In the genomic region with DNA sequence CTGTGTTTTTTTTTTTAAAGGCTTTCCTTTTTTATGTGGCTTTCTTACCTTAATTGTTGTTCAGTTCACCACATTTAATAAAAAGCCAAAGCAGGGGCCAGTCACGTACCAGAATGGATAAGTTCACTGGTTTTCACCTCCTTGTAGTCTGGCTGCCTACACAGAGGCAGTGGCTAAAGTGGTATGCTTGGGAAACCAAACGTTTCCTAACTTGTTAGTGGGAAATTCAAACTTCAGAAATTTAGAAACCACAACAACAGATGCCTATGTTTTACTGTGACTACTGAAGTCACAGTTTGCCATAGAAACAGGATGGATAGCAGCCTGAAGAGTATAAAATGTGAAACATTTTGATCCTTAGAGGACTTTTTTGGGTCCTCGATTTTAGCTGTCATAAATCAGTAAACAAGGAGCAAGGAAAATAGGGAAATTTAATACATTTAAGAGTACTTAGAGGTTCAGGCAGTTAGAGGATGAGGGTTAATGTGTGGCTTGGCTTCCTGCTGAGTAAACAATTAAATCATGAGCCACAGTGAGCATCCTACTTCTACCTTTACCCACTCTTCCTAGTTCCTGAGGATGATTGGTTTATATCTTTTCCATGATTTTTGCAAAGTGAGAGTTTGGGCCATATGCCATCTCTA, we compare ENCODE assay signal across 11 cellular contexts. TPM values are rescaled to one million over a fixed set of nuclear protein-coding genes. Genes with fewer than 3 reads are reported as not detected.
DNase-seq lines count a peak whose midpoint lies in the region; ATAC-seq and TF ChIP-seq lines count a peak whose summit lies in the region.
"Had no signal": no experiment of that assay in that cellular context is flagged by ENCODE, and none has a peak within 500 bp of the region (broad histone marks: within the 10 kb centered on the region; RNA-seq: fewer than 3 reads in every experiment).

No MANE protein-coding gene starts in this region.

- H3K4me3 Mint-ChIP-seq in activated CD4-positive, alpha-beta memory T cell treated with anti-CD3 and anti-CD28 coated beads, Interleukin-2, amount 10 ng/mL, durations not matched to agents 7 days and 5 days = no peak overlapping the region
- H3K4me3 Mint-ChIP-seq in activated CD4-positive, alpha-beta memory T cell treated with anti-CD3 and anti-CD28 coated beads for 36 hours = no peak overlapping the region
- H3K4me3 Mint-ChIP-seq: CD4-positive, CD25-positive, alpha-beta regulatory T cell had no signal

- no peaks in the 10 kb centered on the region for H3K27me3 Mint-ChIP-seq in activated CD4-positive, alpha-beta memory T cell treated with anti-CD3 and anti-CD28 coated beads, Interleukin-2, amount 10 ng/mL, durations not matched to agents 7 days and 5 days
- H3K27me3 Mint-ChIP-seq in activated CD4-positive, alpha-beta memory T cell treated with anti-CD3 and anti-CD28 coated beads for 36 hours = no peaks in the 10 kb centered on the region
- H3K27me3 Mint-ChIP-seq: CD4-positive, CD25-positive, alpha-beta regulatory T cell had no signal

- H3K4me1 Mint-ChIP-seq in activated CD4-positive, alpha-beta memory T cell treated with anti-CD3 and anti-CD28 coated beads, Interleukin-2, amount 10 ng/mL, durations not matched to agents 7 days and 5 days = peaks cover 58% of the 10 kb centered on the region
- H3K4me1 Mint-ChIP-seq in activated CD4-positive, alpha-beta memory T cell treated with anti-CD3 and anti-CD28 coated beads for 36 hours (ENCODE audit: low read depth) = peaks cover 34% of the 10 kb centered on the region

- intact Hi-C loops in activated CD4-positive, alpha-beta memory T cell treated with anti-CD3 and anti-CD28 coated beads for 36 hours (cut with micrococcal nuclease) = no loop called here
- intact Hi-C loops in tibial artery (cut with DNase I; ENCODE audit: low total_unique reads) = no loop called here

- H3K9me3 Mint-ChIP-seq in activated CD4-positive, alpha-beta memory T cell treated with anti-CD3 and anti-CD28 coated beads, Interleukin-2, amount 10 ng/mL, durations not matched to agents 7 days and 5 days = no peaks in the 10 kb centered on the region
- no peaks in the 10 kb centered on the region for H3K9me3 Mint-ChIP-seq in activated CD4-positive, alpha-beta memory T cell treated with anti-CD3 and anti-CD28 coated beads for 36 hours

- H3K4me1 ChIP-seq in tibial artery = peaks cover 0 to 100% (median 59%) of the 10 kb centered on the region in 4 donors

- no peak overlapping the region for H3K4me3 ChIP-seq in fibroblast of pulmonary artery (replicated peaks; ENCODE audit: low read depth, low read length)
- H3K4me3 ChIP-seq in tibial artery = peak overlapping the region in 1 of 2 donors; percentile 1
- H3K4me3 ChIP-seq: PC-9 had no signal

- peaks cover 11% of the 10 kb centered on the region for H3K36me3 Mint-ChIP-seq in activated CD4-positive, alpha-beta memory T cell treated with anti-CD3 and anti-CD28 coated beads, Interleukin-2, amount 10 ng/mL, durations not matched to agents 7 days and 5 days (ENCODE audit: low read depth)
- peaks cover 7% of the 10 kb centered on the region for H3K36me3 Mint-ChIP-seq in activated CD4-positive, alpha-beta memory T cell treated with anti-CD3 and anti-CD28 coated beads for 36 hours

- ATAC-seq in GM21390 (IDR thresholded peaks at IDR 0.05; ENCODE audit: unreplicated experiment) (no peak), HG03565 (IDR thresholded peaks at IDR 0.05; ENCODE audit: unreplicated experiment) (no peak)

- DNase-seq in activated CD4-positive, alpha-beta memory T cell treated with anti-CD3 and anti-CD28 coated beads, Interleukin-2, amount 10 ng/mL, durations not matched to agents 7 days and 5 days = no peak
- DNase-seq in activated CD4-positive, alpha-beta memory T cell treated with anti-CD3 and anti-CD28 coated beads for 36 hours = no peak
- DNase-seq in NCI-H2196 treated with DMSO at 0.1 percent for 48 hours (lab: John Stamatoyannopoulos, UW; ENCODE audit: unreplicated experiment) (peak; percentile 73), fibroblast of pulmonary artery (ENCODE audit: low read depth) (peak; percentile 71), tibial artery (no peak)
- no peak for DNase-seq in activated effector memory CD4-positive, alpha-beta T cell treated with Interleukin-2 at 50 U/mL for 16 hours
- DNase-seq: anterior cingulate cortex, PC-9 had no signal

- POLR2A ChIA-PET in activated CD4-positive, alpha-beta memory T cell treated with anti-CD3 and anti-CD28 coated beads, Interleukin-2, amount 10 ng/mL, durations not matched to agents 7 days and 5 days (lab: Charles Lee) = interaction anchor here (0.9 to 1.6 kb wide), 3 partner anchors 28 to 48 kb away, joined by 3 to 5 read pairs (median 3); partner anchors contain the start of gene CMSS1
- POLR2A ChIA-PET in activated CD4-positive, alpha-beta memory T cell treated with anti-CD3 and anti-CD28 coated beads for 36 hours (lab: Charles Lee) = no interaction called here

- H3K9me3 ChIP-seq in tibial artery = no peaks in the 10 kb centered on the region

- peak overlapping the region; percentile 67 for H3K27ac Mint-ChIP-seq in activated CD4-positive, alpha-beta memory T cell treated with anti-CD3 and anti-CD28 coated beads, Interleukin-2, amount 10 ng/mL, durations not matched to agents 7 days and 5 days
- no peak overlapping the region for H3K27ac Mint-ChIP-seq in activated CD4-positive, alpha-beta memory T cell treated with anti-CD3 and anti-CD28 coated beads for 36 hours

- H3K27ac ChIP-seq in tibial artery = peak overlapping the region; percentile 96 to 97
- H3K27ac ChIP-seq: PC-9 had no signal

- CTCF ChIA-PET in activated CD4-positive, alpha-beta memory T cell treated with anti-CD3 and anti-CD28 coated beads, Interleukin-2, amount 10 ng/mL, durations not matched to agents 7 days and 5 days (lab: Charles Lee) = no interaction called here
- CTCF ChIA-PET in activated CD4-positive, alpha-beta memory T cell treated with anti-CD3 and anti-CD28 coated beads for 36 hours (lab: Charles Lee) = no interaction called here

- TF ChIP-seq CTCF in fibroblast of pulmonary artery (IDR thresholded peaks at IDR 0.05; ENCODE audit: low read length, missing control alignments) = no peak
- TF ChIP-seq CTCF in tibial artery (IDR thresholded peaks at IDR 0.05) = no peak

- peaks cover 12 to 29% (median 22%) of the 10 kb centered on the region in 3 donors for H3K36me3 ChIP-seq in tibial artery

- H3K27me3 ChIP-seq in tibial artery = no peaks in the 10 kb centered on the region

RNA-seq across cellular contexts. Expression of gene CMSS1, which starts 48.6 kb away (rescaled TPM):
- 10 to 100 TPM; 28.0 to 31.0 TPM for total RNA-seq in activated CD4-positive, alpha-beta memory T cell treated with anti-CD3 and anti-CD28 coated beads, Interleukin-2, amount 10 ng/mL, durations not matched to agents 7 days and 5 days
- 10 to 100 TPM; 95.6 to 97.2 TPM for total RNA-seq in activated CD4-positive, alpha-beta memory T cell treated with anti-CD3 and anti-CD28 coated beads for 36 hours

Comparison
In these comparisons a context has a peak if more than half of its experiments do, and no peak if none do; other contexts are left out.
1. DNase-seq: peak in NCI-H2196 treated with DMSO at 0.1 percent for 48 hours (single experiment) and fibroblast of pulmonary artery (single experiment); none in activated CD4-positive, alpha-beta memory T cell treated with anti-CD3 and anti-CD28 coated beads, Interleukin-2, amount 10 ng/mL, durations not matched to agents 7 days and 5 days (single experiment), activated CD4-positive, alpha-beta memory T cell treated with anti-CD3 and anti-CD28 coated beads for 36 hours (single experiment), tibial artery (0 of 2) and activated effector memory CD4-positive, alpha-beta T cell treated with Interleukin-2 at 50 U/mL for 16 hours (single experiment).